ENCODE assay signal across 8 cellular contexts in genomic region chr4:40980318-40980883, GRCh38.
A peak's percentile ranks its signal among the peaks of the same experiment; 100 is the strongest.
DNase-seq lines count a peak whose midpoint lies in the region; ATAC-seq and TF ChIP-seq lines count a peak whose summit lies in the region.

No MANE protein-coding gene starts in this region.

- whole genome bisulfite sequencing in liver: 23% methylated on average over 1 of the region's 1 CpG

- DNase-seq in DMS53 (lab: John Stamatoyannopoulos, UW) (peak; percentile 54), HEK293T (ENCODE audit: extremely low spot score) (peak; percentile 12), WTC11 (ENCODE audit: low spot score) (no peak), NCI-H187 (lab: John Stamatoyannopoulos, UW) (no peak)
- no peak for DNase-seq in activated CD4-positive, alpha-beta T cell treated with anti-CD3 and anti-CD28 coated beads for 1 hour
- no peak for DNase-seq in stimulated activated CD4-positive, alpha-beta T cell treated with anti-CD3 and anti-CD28 coated beads, Interleukin-4, amount 100 ng/mL, for 24 hours
- no peak for DNase-seq in stimulated activated effector memory CD8-positive, alpha-beta T cell treated with anti-CD3 and anti-CD28 coated beads, Interleukin-12 subunit alpha, Interleukin-12 subunit beta, amount 100 ng/mL, for 72 hours (ENCODE audit: low spot score in 2 of 2)

- H3K27ac ChIP-seq in liver (ENCODE audit: low read depth in 1 of 2, low read length in 2 of 2): no peak overlapping the region

- H3K27me3 Mint-ChIP-seq in WTC11 (ENCODE audit: low read depth): no peaks in the 10 kb centered on the region

- H3K36me3 ChIP-seq in liver (ENCODE audit: control insufficient read depth in 4 of 4, insufficient read depth in 3 of 4, low read depth in 1 of 4, low read length in 3 of 4): no peaks in the 10 kb centered on the region

- peak; percentile 27; the same call in 1 of the 2 replicates for TF ChIP-seq CTCF in WTC11 (IDR thresholded peaks at IDR 0.05)
- peak; percentile 55 for TF ChIP-seq CTCF in liver (IDR thresholded peaks at IDR 0.05; ENCODE audit: low read depth, low read length, missing input control)

- H3K9me3 ChIP-seq in liver (ENCODE audit: control insufficient read depth in 4 of 4, low read length in 3 of 4): no peaks in the 10 kb centered on the region

- no peak overlapping the region for H3K4me3 ChIP-seq in liver (ENCODE audit: low read depth in 1 of 3, low read length in 3 of 3)

- H3K27ac Mint-ChIP-seq in WTC11: no peak overlapping the region
- H3K27ac Mint-ChIP-seq in stimulated activated effector memory CD8-positive, alpha-beta T cell treated with anti-CD3 and anti-CD28 coated beads, Interleukin-12 subunit alpha, Interleukin-12 subunit beta, amount 100 ng/mL, for 72 hours: no peak overlapping the region

- CTCF ChIA-PET in HEK293T (lab: Yijun Ruan, JAX): interaction anchor here (1.9 to 3.5 kb wide), 2 partner anchors 232 to 234 kb away, joined by 5 to 11 read pairs; partner anchors contain the start of gene APBB2
- CTCF ChIA-PET in WTC11 (lab: Charles Lee): interaction anchor here (0.6 to 7.0 kb wide), 10 partner anchors 10 to 234 kb away, joined by 3 to 104 read pairs (median 4); partner anchors contain the start of gene APBB2

- H3K4me3 Mint-ChIP-seq in WTC11: no peak overlapping the region
- H3K4me3 Mint-ChIP-seq in stimulated activated effector memory CD8-positive, alpha-beta T cell treated with anti-CD3 and anti-CD28 coated beads, Interleukin-12 subunit alpha, Interleukin-12 subunit beta, amount 100 ng/mL, for 72 hours: no peak overlapping the region

- no peaks in the 10 kb centered on the region for H3K36me3 Mint-ChIP-seq in WTC11
- H3K36me3 Mint-ChIP-seq in stimulated activated effector memory CD8-positive, alpha-beta T cell treated with anti-CD3 and anti-CD28 coated beads, Interleukin-12 subunit alpha, Interleukin-12 subunit beta, amount 100 ng/mL, for 72 hours: no peaks in the 10 kb centered on the region

- H3K9me3 Mint-ChIP-seq in WTC11: no peaks in the 10 kb centered on the region
- H3K9me3 Mint-ChIP-seq in stimulated activated effector memory CD8-positive, alpha-beta T cell treated with anti-CD3 and anti-CD28 coated beads, Interleukin-12 subunit alpha, Interleukin-12 subunit beta, amount 100 ng/mL, for 72 hours: no peaks in the 10 kb centered on the region

- no peak overlapping the region for H3K9ac ChIP-seq in liver (ENCODE audit: low read depth in 1 of 2, low read length in 2 of 2)

- POLR2A ChIA-PET in HEK293T (lab: Yijun Ruan, JAX): interaction anchor here (1.0 to 1.4 kb wide), 2 partner anchors 236 to 276 kb away, joined by 3 read pairs; partner anchors contain the start of gene UCHL1
- POLR2A ChIA-PET in WTC11 (lab: Charles Lee): interaction anchor here (1.6 kb wide), 1 partner anchor 234 kb away, joined by 3 read pairs; the partner anchor contains the start of gene APBB2

- peaks cover 6 to 11% (median 8%) of the 10 kb centered on the region in 4 donors for H3K4me1 ChIP-seq in liver (ENCODE audit: control insufficient read depth in 4 of 4, insufficient read depth in 4 of 4, low read length in 3 of 4)

- ATAC-seq in WTC11: peak; percentile 77
- no peak for ATAC-seq in stimulated activated effector memory CD8-positive, alpha-beta T cell treated with anti-CD3 and anti-CD28 coated beads, Interleukin-12 subunit alpha, Interleukin-12 subunit beta, amount 100 ng/mL, for 72 hours

- H3K4me1 Mint-ChIP-seq in WTC11: peaks cover 9% of the 10 kb centered on the region
- no peaks in the 10 kb centered on the region for H3K4me1 Mint-ChIP-seq in stimulated activated effector memory CD8-positive, alpha-beta T cell treated with anti-CD3 and anti-CD28 coated beads, Interleukin-12 subunit alpha, Interleukin-12 subunit beta, amount 100 ng/mL, for 72 hours

- H3K27me3 ChIP-seq in liver (ENCODE audit: control insufficient read depth in 4 of 4, insufficient read depth in 4 of 4, low read length in 3 of 4): no peaks in the 10 kb centered on the region

- TF ChIP-seq RAD21 in liver (IDR thresholded peaks at IDR 0.05): peak; percentile 77 to 83

TF ChIP-seq in HEK293T, 16 proteins besides CTCF, POLR2A, EP300 and RAD21:
- TF ChIP-seq ZNF384 (IDR thresholded peaks at IDR 0.05) (no peak), ELF4 (IDR thresholded peaks at IDR 0.05) (no peak), FOXA1 (IDR thresholded peaks at IDR 0.05) (no peak), BHLHE40 (IDR thresholded peaks at IDR 0.05; ENCODE audit: borderline replicate concordance) (no peak), TARDBP (IDR thresholded peaks at IDR 0.05) (no peak), FOXM1 (IDR thresholded peaks at IDR 0.05; ENCODE audit: borderline replicate concordance) (no peak), SUZ12 (IDR thresholded peaks at IDR 0.05) (no peak)

TF ChIP-seq in WTC11, 78 proteins besides CTCF, POLR2A, EP300 and RAD21 (continues in another document):
- no peak for TF ChIP-seq FOXK1 (CRISPR knock-in tag; IDR thresholded peaks at IDR 0.05)
- no peak for TF ChIP-seq ZNF232 (CRISPR knock-in tag; IDR thresholded peaks at IDR 0.05)
- TF ChIP-seq PREB (CRISPR knock-in tag; IDR thresholded peaks at IDR 0.05; ENCODE audit: borderline replicate concordance): no peak
- no peak for TF ChIP-seq ATF1 (CRISPR knock-in tag; IDR thresholded peaks at IDR 0.05)
- no peak for TF ChIP-seq NR2C2 (CRISPR knock-in tag; IDR thresholded peaks at IDR 0.05)
- no peak for TF ChIP-seq GABPB1 (CRISPR knock-in tag; IDR thresholded peaks at IDR 0.05)
- no peak for TF ChIP-seq SMAD3 (CRISPR knock-in tag; IDR thresholded peaks at IDR 0.05; ENCODE audit: borderline replicate concordance)
- no peak for TF ChIP-seq ZNF138 (CRISPR knock-in tag; conservative IDR thresholded peaks at IDR 0.05)
- TF ChIP-seq SOX15 (CRISPR knock-in tag; IDR thresholded peaks at IDR 0.05): no peak
- no peak for TF ChIP-seq NFATC4 (CRISPR knock-in tag; IDR thresholded peaks at IDR 0.05)
- no peak for TF ChIP-seq GTF2I (CRISPR knock-in tag; conservative IDR thresholded peaks at IDR 0.05)

TF ChIP-seq in liver, 16 proteins besides CTCF, POLR2A, EP300 and RAD21:
- TF ChIP-seq FOXA2 (IDR thresholded peaks at IDR 0.05) (no peak), RXRA (IDR thresholded peaks at IDR 0.05) (no peak), NR2F2 (IDR thresholded peaks at IDR 0.05) (no peak), JUND (IDR thresholded peaks at IDR 0.05) (no peak)
- TF ChIP-seq, protein P1, sequence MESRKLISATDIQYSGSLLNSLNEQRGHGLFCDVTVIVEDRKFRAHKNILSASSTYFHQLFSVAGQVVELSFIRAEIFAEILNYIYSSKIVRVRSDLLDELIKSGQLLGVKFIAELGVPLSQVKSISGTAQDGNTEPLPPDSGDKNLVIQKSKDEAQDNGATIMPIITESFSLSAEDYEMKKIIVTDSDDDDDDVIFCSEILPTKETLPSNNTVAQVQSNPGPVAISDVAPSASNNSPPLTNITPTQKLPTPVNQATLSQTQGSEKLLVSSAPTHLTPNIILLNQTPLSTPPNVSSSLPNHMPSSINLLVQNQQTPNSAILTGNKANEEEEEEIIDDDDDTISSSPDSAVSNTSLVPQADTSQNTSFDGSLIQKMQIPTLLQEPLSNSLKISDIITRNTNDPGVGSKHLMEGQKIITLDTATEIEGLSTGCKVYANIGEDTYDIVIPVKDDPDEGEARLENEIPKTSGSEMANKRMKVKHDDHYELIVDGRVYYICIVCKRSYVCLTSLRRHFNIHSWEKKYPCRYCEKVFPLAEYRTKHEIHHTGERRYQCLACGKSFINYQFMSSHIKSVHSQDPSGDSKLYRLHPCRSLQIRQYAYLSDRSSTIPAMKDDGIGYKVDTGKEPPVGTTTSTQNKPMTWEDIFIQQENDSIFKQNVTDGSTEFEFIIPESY (IDR thresholded peaks at IDR 0.05): no peak

Comparison
In these comparisons a context has a peak if more than half of its experiments do, and no peak if none do; other contexts are left out.
1. DNase-seq: peak in DMS53 (single experiment) and HEK293T (single experiment); none in WTC11 (single experiment), activated CD4-positive, alpha-beta T cell treated with anti-CD3 and anti-CD28 coated beads for 1 hour (single experiment), NCI-H187 (0 of 2), stimulated activated CD4-positive, alpha-beta T cell treated with anti-CD3 and anti-CD28 coated beads, Interleukin-4, amount 100 ng/mL, for 24 hours (single experiment) and stimulated activated effector memory CD8-positive, alpha-beta T cell treated with anti-CD3 and anti-CD28 coated beads, Interleukin-12 subunit alpha, Interleukin-12 subunit beta, amount 100 ng/mL, for 72 hours (0 of 2).